Comparison of ENCODE assay signal across 1 cellular context in genomic region chr17:76033139-76033538, GRCh38.
TF ChIP-seq lines count a peak whose summit lies in the region.

No MANE protein-coding gene starts in this region.

TF ChIP-seq in SK-N-SH, 30 proteins besides CTCF, POLR2A, EP300 and RAD21 (continued from another document):
- TF ChIP-seq, protein P1, sequence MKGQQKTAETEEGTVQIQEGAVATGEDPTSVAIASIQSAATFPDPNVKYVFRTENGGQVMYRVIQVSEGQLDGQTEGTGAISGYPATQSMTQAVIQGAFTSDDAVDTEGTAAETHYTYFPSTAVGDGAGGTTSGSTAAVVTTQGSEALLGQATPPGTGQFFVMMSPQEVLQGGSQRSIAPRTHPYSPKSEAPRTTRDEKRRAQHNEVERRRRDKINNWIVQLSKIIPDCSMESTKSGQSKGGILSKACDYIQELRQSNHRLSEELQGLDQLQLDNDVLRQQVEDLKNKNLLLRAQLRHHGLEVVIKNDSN (IDR thresholded peaks at IDR 0.05; ENCODE audit: borderline replicate concordance, low read depth), result no peak
